19 cellular contexts compared by ENCODE assay signal in genomic region chr11:5597953-5598352, GRCh38. TPM values are rescaled to one million over a fixed set of nuclear protein-coding genes. Genes with fewer than 3 reads are reported as not detected.
A peak's percentile ranks its signal among the peaks of the same experiment; 100 is the strongest.
DNase-seq lines count a peak whose midpoint lies in the region; ATAC-seq and TF ChIP-seq lines count a peak whose summit lies in the region.
"Had no signal": no experiment of that assay in that cellular context is flagged by ENCODE, and none has a peak within 500 bp of the region (broad histone marks: within the 10 kb centered on the region; RNA-seq: fewer than 3 reads in every experiment).

No MANE protein-coding gene starts in this region.

- peaks cover 36% of the 10 kb centered on the region for H3K4me1 ChIP-seq in BLaER1
- peaks cover 30% of the 10 kb centered on the region for H3K4me1 ChIP-seq in HUES64 (ENCODE audit: insufficient read depth, low read length)
- peaks cover 4% of the 10 kb centered on the region for H3K4me1 ChIP-seq in endodermal cell (ENCODE audit: control insufficient read depth, insufficient read depth, low read length)
- H3K4me1 ChIP-seq in ascending aorta, result peaks cover 5% of the 10 kb centered on the region in 2 donors
- H3K4me1 ChIP-seq: psoas muscle had no signal

- H3K9ac ChIP-seq in BLaER1 (peak overlapping the region; percentile 49; the same call in 1 of the 2 replicates), HUES64 (ENCODE audit: low read depth, low read length) (no peak overlapping the region), endodermal cell (ENCODE audit: extremely low read depth, low read length, poor library complexity, severe bottlenecking) (no peak overlapping the region)

- no peak overlapping the region for H3K27ac ChIP-seq in BLaER1
- peak overlapping the region; percentile 39; the same call in 1 of the 2 replicates for H3K27ac ChIP-seq in HUES64 (ENCODE audit: low read depth, low read length)
- H3K27ac ChIP-seq in endodermal cell (ENCODE audit: low read depth, low read length), result no peak overlapping the region
- no peak overlapping the region for H3K27ac ChIP-seq in ascending aorta
- H3K27ac ChIP-seq: psoas muscle, SK-N-MC had no signal

- H3K9me3 Mint-ChIP-seq in endodermal cell (no peaks in the 10 kb centered on the region), nephron (no peaks in the 10 kb centered on the region)
- H3K9me3 Mint-ChIP-seq: activated naive CD8-positive, alpha-beta T cell treated with anti-CD3 and anti-CD28 coated beads, Interleukin-2, amount 50 U/mL, for 24 hours; activated T-cell treated with anti-CD3 and anti-CD28 coated beads, Interleukin-2, amount 50 U/mL, for 24 hours had no signal

- DNase-seq in endodermal cell, result peak; percentile 54
- no peak for DNase-seq in ascending aorta (ENCODE audit: low spot score in 2 of 2)
- DNase-seq in HPDE6-E6E7 (ENCODE audit: extremely low spot score), result no peak
- no peak for DNase-seq in stimulated activated CD4-positive, alpha-beta T cell treated with anti-CD3 and anti-CD28 coated beads, Interleukin-15, amount 100 ng/mL, for 24 hours
- DNase-seq: activated CD4-positive, alpha-beta T cell treated with anti-CD3 and anti-CD28 coated beads, Interleukin-2, amount 50 U/mL, for 1 hour; activated naive CD8-positive, alpha-beta T cell treated with anti-CD3 and anti-CD28 coated beads, Interleukin-2, amount 50 U/mL, for 24 hours; activated T-cell treated with anti-CD3 and anti-CD28 coated beads, Interleukin-2, amount 50 U/mL, for 24 hours; AML-193; NCI-H146; NCI-H345; psoas muscle; stomach; T1000 had no signal

- H4K20me1 ChIP-seq in BLaER1, result no peaks in the 10 kb centered on the region

- peak overlapping the region; percentile 57 for H3K4me2 ChIP-seq in BLaER1

- H3K27me3 Mint-ChIP-seq in endodermal cell (ENCODE audit: insufficient read depth), result peaks cover 1% of the 10 kb centered on the region
- H3K27me3 Mint-ChIP-seq in nephron (ENCODE audit: low read depth), result no peaks in the 10 kb centered on the region

- H3K9me3 ChIP-seq in BLaER1 (no peaks in the 10 kb centered on the region), HUES64 (ENCODE audit: insufficient read depth, low read depth, low read length) (no peaks in the 10 kb centered on the region), endodermal cell (ENCODE audit: control insufficient read depth, low read length) (no peaks in the 10 kb centered on the region), ascending aorta (no peaks in the 10 kb centered on the region)
- H3K9me3 ChIP-seq: psoas muscle, stomach had no signal

- peaks cover 36% of the 10 kb centered on the region for H3K4me1 Mint-ChIP-seq in endodermal cell
- H3K4me1 Mint-ChIP-seq in nephron, result peaks cover 39% of the 10 kb centered on the region

- no peak overlapping the region for H3K27ac Mint-ChIP-seq in endodermal cell
- peak overlapping the region; percentile 92 to 97 (median 97) for H3K27ac Mint-ChIP-seq in nephron
- H3K27ac Mint-ChIP-seq: activated naive CD8-positive, alpha-beta T cell treated with anti-CD3 and anti-CD28 coated beads, Interleukin-2, amount 50 U/mL, for 24 hours; activated T-cell treated with anti-CD3 and anti-CD28 coated beads, Interleukin-2, amount 50 U/mL, for 24 hours had no signal

- H3K4me3 Mint-ChIP-seq in endodermal cell (peak overlapping the region; percentile 84), nephron (peak overlapping the region; percentile 79 to 87 (median 86))
- H3K4me3 Mint-ChIP-seq: activated naive CD8-positive, alpha-beta T cell treated with anti-CD3 and anti-CD28 coated beads, Interleukin-2, amount 50 U/mL, for 24 hours; activated T-cell treated with anti-CD3 and anti-CD28 coated beads, Interleukin-2, amount 50 U/mL, for 24 hours had no signal

- intact Hi-C loops in ascending aorta (cut with DNase I), result loop anchor here (2.0 to 10.0 kb wide), 2 partner anchors 87 to 993 kb away; partner anchors contain the start of genes TRIM5 and TRIM68

- H3K4me3 ChIP-seq in BLaER1 (peak overlapping the region; percentile 65), HUES64 (ENCODE audit: low read length) (peak overlapping the region; percentile 67), endodermal cell (ENCODE audit: low read length) (peak overlapping the region; percentile 88), ascending aorta (no peak overlapping the region)
- H3K4me3 ChIP-seq: psoas muscle, SK-N-MC had no signal

- H3K36me3 Mint-ChIP-seq in endodermal cell (ENCODE audit: low read depth) (no peaks in the 10 kb centered on the region), nephron (ENCODE audit: low read depth) (peaks cover 2% of the 10 kb centered on the region)

- WGBS in HUES64, result 5% methylated on average over 3 of the region's 3 CpGs
- 29 to 30% methylated on average over 2 to 3 of the region's 3 CpGs for WGBS in endodermal cell (ENCODE audit: insufficient coverage in 1 of 2, insufficient read length in 1 of 2), 2 experiments

- no peak for ATAC-seq in HG02678 (IDR thresholded peaks at IDR 0.05; ENCODE audit: unreplicated experiment)
- ATAC-seq: activated naive CD8-positive, alpha-beta T cell treated with anti-CD3 and anti-CD28 coated beads, Interleukin-2, amount 50 U/mL, for 24 hours; psoas muscle had no signal

- H3K27me3 ChIP-seq in BLaER1 (no peaks in the 10 kb centered on the region), HUES64 (ENCODE audit: insufficient read depth, low read length) (no peaks in the 10 kb centered on the region), endodermal cell (ENCODE audit: control insufficient read depth, insufficient read depth, low read length, poor library complexity, severe bottlenecking) (no peaks in the 10 kb centered on the region), ascending aorta (no peaks in the 10 kb centered on the region)
- H3K27me3 ChIP-seq: stomach had no signal

- peaks cover 1% of the 10 kb centered on the region; the same call in 1 of the 2 replicates for H3K36me3 ChIP-seq in BLaER1
- H3K36me3 ChIP-seq in HUES64 (ENCODE audit: insufficient read depth, low read length), result no peaks in the 10 kb centered on the region
- no peaks in the 10 kb centered on the region for H3K36me3 ChIP-seq in endodermal cell (ENCODE audit: control insufficient read depth, insufficient read depth, low read length)
- no peaks in the 10 kb centered on the region for H3K36me3 ChIP-seq in ascending aorta
- H3K36me3 ChIP-seq: stomach had no signal

- TF ChIP-seq CTCF in endodermal cell (conservative IDR thresholded peaks at IDR 0.05) (no peak), nephron (IDR thresholded peaks at IDR 0.05; ENCODE audit: unreplicated experiment in 3 of 3) (no peak), ascending aorta (IDR thresholded peaks at IDR 0.05) (no peak)

RNA-seq across cellular contexts. Expression of gene TRIM6, which starts 1.5 kb away (rescaled TPM):
- 14.3 TPM for polyA plus RNA-seq in HUES64 (2013, experiment 1 of 2)
- 15.0 TPM for polyA plus RNA-seq in HUES64 (2013, experiment 2 of 2)
- 10 to 100 TPM; 17.4 to 26.1 TPM for total RNA-seq in endodermal cell
- 5.4 TPM for polyA plus RNA-seq in endodermal cell (2013, experiment 1 of 2)
- polyA plus RNA-seq in endodermal cell (2013, experiment 2 of 2), result 5.6 TPM
- 0.64 TPM for total RNA-seq in ascending aorta

RNA-seq across cellular contexts. Expression of gene OR52B6, which starts 17.3 kb away (rescaled TPM):
- polyA plus RNA-seq in HUES64 (2013, experiment 1 of 2), result not detected
- not detected for polyA plus RNA-seq in HUES64 (2013, experiment 2 of 2)
- not detected for total RNA-seq in endodermal cell
- not detected for polyA plus RNA-seq in endodermal cell (2013, experiment 1 of 2)
- not detected for polyA plus RNA-seq in endodermal cell (2013, experiment 2 of 2)
- total RNA-seq in ascending aorta, result not detected
- total RNA-seq: endothelial cell of umbilical vein, psoas muscle, stomach had no signal
- polyA plus RNA-seq: endothelial cell of umbilical vein, psoas muscle, stomach had no signal

RNA-seq across cellular contexts. Expression of gene TRIM34, which starts 26.8 kb away (rescaled TPM):
- polyA plus RNA-seq in HUES64 (2013, experiment 1 of 2), result 0.90 TPM
- 1.6 TPM for polyA plus RNA-seq in HUES64 (2013, experiment 2 of 2)
- total RNA-seq in endodermal cell, result 1 to 10 TPM in 1 of 2 donors, under 1 TPM in 1; 0.68 to 1.2 TPM
- 1.7 TPM for polyA plus RNA-seq in endodermal cell (2013, experiment 1 of 2)
- 1.7 TPM for polyA plus RNA-seq in endodermal cell (2013, experiment 2 of 2)
- not detected for total RNA-seq in ascending aorta

RNA-seq across cellular contexts. Expression of gene OR52H1, which starts 49.6 kb away (rescaled TPM):
- polyA plus RNA-seq in HUES64 (2013, experiment 1 of 2), result not detected
- polyA plus RNA-seq in HUES64 (2013, experiment 2 of 2), result not detected
- total RNA-seq in endodermal cell (not detected), ascending aorta (not detected)
- polyA plus RNA-seq in endodermal cell (2013, experiment 1 of 2), result not detected
- polyA plus RNA-seq in endodermal cell (2013, experiment 2 of 2), result not detected
- total RNA-seq: endothelial cell of umbilical vein, psoas muscle had no signal
- polyA plus RNA-seq: psoas muscle, stomach had no signal

Comparison
In these comparisons a context has a peak if more than half of its experiments do, and no peak if none do; other contexts are left out.
1. H3K4me3 ChIP-seq: peak in BLaER1 (single experiment), HUES64 (single experiment) and endodermal cell (single experiment); none in ascending aorta (0 of 2).
2. RNA of gene TRIM6, which starts 1.5 kb away (total RNA-seq): 17.4 to 26.1 TPM in endodermal cell; 0.64 TPM in ascending aorta (single experiment); every median in the first group is over 10 times any median in the second.